Comparison of ENCODE assay signal across 15 cellular contexts in the genomic region with DNA sequence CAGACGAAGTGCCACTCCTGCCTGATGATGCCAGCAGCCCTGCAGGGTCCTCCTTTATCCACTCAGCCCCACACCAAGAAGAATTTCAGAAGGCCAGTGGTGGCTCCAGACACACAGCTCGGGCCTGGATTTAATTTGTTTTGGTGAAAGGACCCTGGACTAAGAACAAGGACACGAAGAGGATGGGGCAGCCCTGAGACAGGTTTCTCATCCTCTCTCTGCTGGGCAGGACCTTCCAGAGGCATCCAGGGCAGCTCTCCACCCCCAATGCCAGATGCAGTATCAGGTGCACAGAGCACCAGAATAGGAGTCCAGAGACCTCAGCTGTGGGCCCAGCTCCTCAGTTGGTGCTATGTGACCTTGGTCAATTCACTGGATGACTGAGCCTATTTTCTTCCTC.
A peak's percentile ranks its signal among the peaks of the same experiment; 100 is the strongest.
DNase-seq lines count a peak whose midpoint lies in the region; ATAC-seq and TF ChIP-seq lines count a peak whose summit lies in the region.
"Had no signal": no experiment of that assay in that cellular context is flagged by ENCODE, and none has a peak within 500 bp of the region (broad histone marks: within the 10 kb centered on the region; RNA-seq: fewer than 3 reads in every experiment).

No MANE protein-coding gene starts in this region.

- ATAC-seq in HG03571 (IDR thresholded peaks at IDR 0.05; ENCODE audit: unreplicated experiment) (no peak), HG03175 (IDR thresholded peaks at IDR 0.05; ENCODE audit: unreplicated experiment) (no peak)

- TF ChIP-seq CTCF in esophagus muscularis mucosa (IDR thresholded peaks at IDR 0.05): no peak
- TF ChIP-seq CTCF in nephron (IDR thresholded peaks at IDR 0.05; ENCODE audit: unreplicated experiment in 3 of 3): no peak
- TF ChIP-seq CTCF in type B pancreatic cell (conservative IDR thresholded peaks at IDR 0.05): no peak
- no peak for TF ChIP-seq CTCF in GM10266 (IDR thresholded peaks at IDR 0.05; ENCODE audit: control insufficient read depth, insufficient read depth, low read depth, missing control alignments)

- peak; percentile 22 for DNase-seq in activated CD8-positive, alpha-beta memory T cell treated with anti-CD3 and anti-CD28 coated beads, Interleukin-2, amount 50 U/mL, for 48 hours
- no peak for DNase-seq in activated CD8-positive, alpha-beta memory T cell treated with anti-CD3 and anti-CD28 coated beads, Interleukin-2, amount 50 U/mL, for 4 hours
- DNase-seq in esophagus muscularis mucosa (ENCODE audit: extremely low spot score): peak; percentile 64
- DNase-seq in type B pancreatic cell (ENCODE audit: extremely low spot score, unreplicated experiment): peak; percentile 27
- DNase-seq in GM10266 (ENCODE audit: extremely low spot score): no peak
- DNase-seq: CD4-positive, CD25-positive, alpha-beta regulatory T cell; DMS 273 treated with DMSO at 0.1 percent for 48 hours; DMS79 treated with DMSO at 0.1 percent for 48 hours; EL; GOT3 had no signal

- H3K27me3 Mint-ChIP-seq in nephron (ENCODE audit: low read depth): peaks cover 13% of the 10 kb centered on the region
- H3K27me3 Mint-ChIP-seq in type B pancreatic cell: peaks cover 3% of the 10 kb centered on the region

- no peak overlapping the region for H3K4me3 ChIP-seq in esophagus muscularis mucosa
- H3K4me3 ChIP-seq: HAP-1 had no signal

- TF ChIP-seq EP300 in esophagus muscularis mucosa (IDR thresholded peaks at IDR 0.05): no peak

- TF ChIP-seq POLR2A in esophagus muscularis mucosa (IDR thresholded peaks at IDR 0.05; ENCODE audit: low read depth): no peak

- intact Hi-C loops in esophagus muscularis mucosa (cut with DNase I): no loop called here

- peak overlapping the region in 2 of 3 experiments; percentile 46 to 78 for H3K27ac Mint-ChIP-seq in nephron
- peak overlapping the region; percentile 48 for H3K27ac Mint-ChIP-seq in type B pancreatic cell
- H3K27ac Mint-ChIP-seq: CD4-positive, CD25-positive, alpha-beta regulatory T cell had no signal

- no peak overlapping the region for H3K4me3 Mint-ChIP-seq in nephron
- H3K4me3 Mint-ChIP-seq in type B pancreatic cell: no peak overlapping the region
- H3K4me3 Mint-ChIP-seq: CD4-positive, CD25-positive, alpha-beta regulatory T cell had no signal

- H3K27ac ChIP-seq in esophagus muscularis mucosa (replicated peaks in 1 of 4): no peak overlapping the region
- H3K27ac ChIP-seq: 22Rv1 had no signal

- H3K9me3 ChIP-seq in esophagus muscularis mucosa: no peaks in the 10 kb centered on the region
- H3K9me3 ChIP-seq: HAP-1 had no signal

- no peaks in the 10 kb centered on the region for H3K36me3 Mint-ChIP-seq in nephron (ENCODE audit: low read depth)
- H3K36me3 Mint-ChIP-seq in type B pancreatic cell: no peaks in the 10 kb centered on the region
- H3K36me3 Mint-ChIP-seq: CD4-positive, CD25-positive, alpha-beta regulatory T cell had no signal

- H3K9me3 Mint-ChIP-seq in nephron (no peaks in the 10 kb centered on the region), type B pancreatic cell (no peaks in the 10 kb centered on the region)

- H3K27me3 ChIP-seq in esophagus muscularis mucosa: peaks cover 0 to 72% (median 0%) of the 10 kb centered on the region in 4 donors

- H3K36me3 ChIP-seq in esophagus muscularis mucosa: no peaks in the 10 kb centered on the region
- H3K36me3 ChIP-seq: HAP-1 had no signal

- WGBS in esophagus muscularis mucosa: 83% methylated on average over 3 of the region's 3 CpGs

- peaks cover 0 to 6% (median 5%) of the 10 kb centered on the region in 4 donors for H3K4me1 ChIP-seq in esophagus muscularis mucosa
- H3K4me1 ChIP-seq: HAP-1 had no signal

- H3K4me1 Mint-ChIP-seq in nephron (peaks cover 59% of the 10 kb centered on the region), type B pancreatic cell (ENCODE audit: unreplicated experiment) (peaks cover 30% of the 10 kb centered on the region)
- H3K4me1 Mint-ChIP-seq: CD4-positive, CD25-positive, alpha-beta regulatory T cell had no signal

Comparison
In these comparisons a context has a peak if more than half of its experiments do, and no peak if none do; other contexts are left out.
1. DNase-seq: peak in activated CD8-positive, alpha-beta memory T cell treated with anti-CD3 and anti-CD28 coated beads, Interleukin-2, amount 50 U/mL, for 48 hours (single experiment), esophagus muscularis mucosa (single experiment) and type B pancreatic cell (single experiment); none in activated CD8-positive, alpha-beta memory T cell treated with anti-CD3 and anti-CD28 coated beads, Interleukin-2, amount 50 U/mL, for 4 hours (single experiment) and GM10266 (single experiment).